ENCODE assay signal across 1 cellular context in the genomic region with DNA sequence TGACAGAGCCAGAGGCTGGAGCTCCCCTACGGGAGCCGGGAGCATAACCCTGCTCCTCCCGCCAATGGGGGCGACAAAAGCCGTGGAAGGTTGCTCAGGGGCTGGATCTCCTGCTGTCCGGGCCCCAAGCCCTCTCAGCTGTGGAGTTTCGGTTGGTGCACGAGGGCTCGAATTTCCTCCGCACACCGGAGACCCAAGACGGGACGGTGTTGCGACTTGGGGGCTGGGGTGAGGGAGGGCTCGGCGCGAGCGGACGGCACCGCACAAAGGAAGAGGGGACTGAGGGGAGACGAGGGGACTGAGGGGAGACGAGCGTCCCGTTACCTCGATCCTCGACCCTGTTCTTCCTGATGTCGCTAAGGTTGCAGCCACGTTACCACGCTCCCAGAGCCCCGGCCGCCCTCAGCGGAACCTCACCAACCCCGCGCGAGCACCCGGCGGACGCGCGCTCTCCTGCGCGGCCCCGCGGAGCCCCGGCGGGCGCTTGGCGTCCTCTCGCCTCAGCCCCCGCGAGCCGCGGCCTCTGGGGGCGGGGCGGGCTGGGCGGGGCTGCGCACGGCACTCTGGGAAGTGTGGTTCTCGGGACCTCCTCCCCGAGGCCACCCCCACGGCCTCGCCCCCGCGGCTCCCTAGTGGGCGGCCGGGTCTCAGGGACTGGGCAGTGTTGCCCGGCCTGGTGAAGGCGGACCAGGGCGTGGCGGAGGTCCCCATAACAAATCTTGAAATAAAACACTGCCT.
A peak's percentile ranks its signal among the peaks of the same experiment; 100 is the strongest.
TF ChIP-seq lines count a peak whose summit lies in the region.

A gene (minus strand): TSS at position 525 of the 738 bp plus-strand sequence. CDS start 25,079 bp downstream, outside the sequence.

TF ChIP-seq in HepG2, 621 proteins besides CTCF, POLR2A, EP300 and RAD21 (continued from another document and continues in another):
- TF ChIP-seq, protein P1, sequence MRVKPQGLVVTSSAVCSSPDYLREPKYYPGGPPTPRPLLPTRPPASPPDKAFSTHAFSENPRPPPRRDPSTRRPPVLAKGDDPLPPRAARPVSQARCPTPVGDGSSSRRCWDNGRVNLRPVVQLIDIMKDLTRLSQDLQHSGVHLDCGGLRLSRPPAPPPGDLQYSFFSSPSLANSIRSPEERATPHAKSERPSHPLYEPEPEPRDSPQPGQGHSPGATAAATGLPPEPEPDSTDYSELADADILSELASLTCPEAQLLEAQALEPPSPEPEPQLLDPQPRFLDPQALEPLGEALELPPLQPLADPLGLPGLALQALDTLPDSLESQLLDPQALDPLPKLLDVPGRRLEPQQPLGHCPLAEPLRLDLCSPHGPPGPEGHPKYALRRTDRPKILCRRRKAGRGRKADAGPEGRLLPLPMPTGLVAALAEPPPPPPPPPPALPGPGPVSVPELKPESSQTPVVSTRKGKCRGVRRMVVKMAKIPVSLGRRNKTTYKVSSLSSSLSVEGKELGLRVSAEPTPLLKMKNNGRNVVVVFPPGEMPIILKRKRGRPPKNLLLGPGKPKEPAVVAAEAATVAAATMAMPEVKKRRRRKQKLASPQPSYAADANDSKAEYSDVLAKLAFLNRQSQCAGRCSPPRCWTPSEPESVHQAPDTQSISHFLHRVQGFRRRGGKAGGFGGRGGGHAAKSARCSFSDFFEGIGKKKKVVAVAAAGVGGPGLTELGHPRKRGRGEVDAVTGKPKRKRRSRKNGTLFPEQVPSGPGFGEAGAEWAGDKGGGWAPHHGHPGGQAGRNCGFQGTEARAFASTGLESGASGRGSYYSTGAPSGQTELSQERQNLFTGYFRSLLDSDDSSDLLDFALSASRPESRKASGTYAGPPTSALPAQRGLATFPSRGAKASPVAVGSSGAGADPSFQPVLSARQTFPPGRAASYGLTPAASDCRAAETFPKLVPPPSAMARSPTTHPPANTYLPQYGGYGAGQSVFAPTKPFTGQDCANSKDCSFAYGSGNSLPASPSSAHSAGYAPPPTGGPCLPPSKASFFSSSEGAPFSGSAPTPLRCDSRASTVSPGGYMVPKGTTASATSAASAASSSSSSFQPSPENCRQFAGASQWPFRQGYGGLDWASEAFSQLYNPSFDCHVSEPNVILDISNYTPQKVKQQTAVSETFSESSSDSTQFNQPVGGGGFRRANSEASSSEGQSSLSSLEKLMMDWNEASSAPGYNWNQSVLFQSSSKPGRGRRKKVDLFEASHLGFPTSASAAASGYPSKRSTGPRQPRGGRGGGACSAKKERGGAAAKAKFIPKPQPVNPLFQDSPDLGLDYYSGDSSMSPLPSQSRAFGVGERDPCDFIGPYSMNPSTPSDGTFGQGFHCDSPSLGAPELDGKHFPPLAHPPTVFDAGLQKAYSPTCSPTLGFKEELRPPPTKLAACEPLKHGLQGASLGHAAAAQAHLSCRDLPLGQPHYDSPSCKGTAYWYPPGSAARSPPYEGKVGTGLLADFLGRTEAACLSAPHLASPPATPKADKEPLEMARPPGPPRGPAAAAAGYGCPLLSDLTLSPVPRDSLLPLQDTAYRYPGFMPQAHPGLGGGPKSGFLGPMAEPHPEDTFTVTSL (CRISPR knock-in tag; IDR thresholded peaks at IDR 0.05; ENCODE audit: borderline replicate concordance) = no peak
- TF ChIP-seq ZNF75D (CRISPR knock-in tag; IDR thresholded peaks at IDR 0.05; ENCODE audit: borderline replicate concordance) = no peak
- TF ChIP-seq ZNF569 (CRISPR knock-in tag; IDR thresholded peaks at IDR 0.05; ENCODE audit: borderline replicate concordance) = no peak
- TF ChIP-seq XRCC5 (optimal IDR thresholded peaks at IDR 0.05; ENCODE audit: low read length) = peak; percentile 53
- peak; percentile 4; the same call in 1 of the 2 replicates for TF ChIP-seq ZNF772 (CRISPR knock-in tag; IDR thresholded peaks at IDR 0.05)
- TF ChIP-seq, protein P2, sequence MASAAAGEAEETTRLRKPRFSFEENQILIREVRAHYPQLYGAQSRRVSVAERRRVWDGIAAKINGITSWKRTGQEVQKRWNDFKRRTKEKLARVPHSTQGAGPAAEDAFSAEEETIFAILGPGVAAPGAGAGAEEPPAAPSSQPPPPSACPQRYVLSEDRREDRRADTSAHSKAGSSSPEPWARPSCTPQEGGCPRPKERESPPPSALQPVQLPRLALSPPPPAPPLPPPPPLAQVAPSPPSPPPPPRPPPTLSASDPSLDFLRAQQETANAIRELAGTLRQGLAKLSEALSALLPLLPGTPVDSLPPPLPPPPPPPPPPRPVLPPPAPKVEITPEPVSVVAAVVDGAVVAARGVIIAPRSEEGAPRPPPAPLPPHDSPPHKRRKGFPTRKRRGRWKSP (CRISPR knock-in tag; IDR thresholded peaks at IDR 0.05) = peak; percentile 2
- TF ChIP-seq, protein P3, sequence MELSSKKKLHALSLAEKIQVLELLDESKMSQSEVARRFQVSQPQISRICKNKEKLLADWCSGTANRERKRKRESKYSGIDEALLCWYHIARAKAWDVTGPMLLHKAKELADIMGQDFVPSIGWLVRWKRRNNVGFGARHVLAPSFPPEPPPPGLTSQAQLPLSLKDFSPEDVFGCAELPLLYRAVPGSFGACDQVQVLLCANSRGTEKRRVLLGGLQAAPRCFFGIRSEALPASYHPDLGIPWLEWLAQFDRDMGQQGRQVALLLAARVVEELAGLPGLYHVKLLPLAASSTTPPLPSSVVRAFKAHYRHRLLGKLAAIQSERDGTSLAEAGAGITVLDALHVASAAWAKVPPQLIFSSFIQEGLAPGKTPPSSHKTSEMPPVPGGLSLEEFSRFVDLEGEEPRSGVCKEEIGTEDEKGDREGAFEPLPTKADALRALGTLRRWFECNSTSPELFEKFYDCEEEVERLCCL (CRISPR knock-in tag; IDR thresholded peaks at IDR 0.05; ENCODE audit: borderline replicate concordance) = no peak
- TF ChIP-seq RBAK (CRISPR knock-in tag; IDR thresholded peaks at IDR 0.05) = no peak
- 0 out of 2 replicates have a peak, but pooled peaks have one; percentile 23 for TF ChIP-seq FOXC1 (CRISPR knock-in tag; IDR thresholded peaks at IDR 0.05; ENCODE audit: borderline replicate concordance)
- TF ChIP-seq ZNF556 (CRISPR knock-in tag; IDR thresholded peaks at IDR 0.05; ENCODE audit: borderline replicate concordance) = peak; percentile 25
- TF ChIP-seq NKX3-1 (CRISPR knock-in tag; IDR thresholded peaks at IDR 0.05) = no peak
- no peak for TF ChIP-seq PAF1 (CRISPR knock-in tag; IDR thresholded peaks at IDR 0.05)
- TF ChIP-seq FOXA1 (IDR thresholded peaks at IDR 0.05) = no peak
- no peak for TF ChIP-seq FOXA1 (CRISPR knock-in tag; IDR thresholded peaks at IDR 0.05)
- no peak for TF ChIP-seq ELF4 (CRISPR knock-in tag; IDR thresholded peaks at IDR 0.05; ENCODE audit: borderline replicate concordance)
- no peak for TF ChIP-seq JDP2 (CRISPR knock-in tag; IDR thresholded peaks at IDR 0.05; ENCODE audit: borderline replicate concordance)
- TF ChIP-seq ZNF343 (CRISPR knock-in tag; IDR thresholded peaks at IDR 0.05) = no peak
- 0 out of 2 replicates have a peak, but pooled peaks have one; percentile 23 for TF ChIP-seq ESRRA (CRISPR knock-in tag; IDR thresholded peaks at IDR 0.05; ENCODE audit: low read depth)
- TF ChIP-seq, protein P4, sequence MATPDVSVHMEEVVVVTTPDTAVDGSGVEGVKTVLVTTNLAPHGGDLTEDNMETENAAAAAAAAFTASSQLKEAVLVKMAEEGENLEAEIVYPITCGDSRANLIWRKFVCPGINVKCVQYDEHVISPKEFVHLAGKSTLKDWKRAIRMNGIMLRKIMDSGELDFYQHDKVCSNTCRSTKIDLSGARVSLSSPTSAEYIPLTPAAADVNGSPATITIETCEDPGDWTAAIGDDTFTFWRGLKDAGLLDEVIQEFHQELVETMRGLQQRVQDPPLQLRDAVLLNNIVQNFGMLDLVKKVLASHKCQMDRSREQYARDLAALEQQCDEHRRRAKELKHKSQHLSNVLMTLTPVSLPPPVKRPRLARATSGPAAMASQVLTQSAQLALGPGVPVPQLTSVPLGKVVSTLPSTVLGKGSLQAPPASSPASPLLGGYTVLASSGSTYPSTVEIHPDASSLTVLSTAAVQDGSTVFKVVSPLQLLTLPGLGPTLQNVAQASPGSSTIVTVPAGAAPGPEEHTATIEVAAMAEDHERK (CRISPR knock-in tag; IDR thresholded peaks at IDR 0.05; ENCODE audit: low read depth) = no peak
- TF ChIP-seq, protein P5, sequence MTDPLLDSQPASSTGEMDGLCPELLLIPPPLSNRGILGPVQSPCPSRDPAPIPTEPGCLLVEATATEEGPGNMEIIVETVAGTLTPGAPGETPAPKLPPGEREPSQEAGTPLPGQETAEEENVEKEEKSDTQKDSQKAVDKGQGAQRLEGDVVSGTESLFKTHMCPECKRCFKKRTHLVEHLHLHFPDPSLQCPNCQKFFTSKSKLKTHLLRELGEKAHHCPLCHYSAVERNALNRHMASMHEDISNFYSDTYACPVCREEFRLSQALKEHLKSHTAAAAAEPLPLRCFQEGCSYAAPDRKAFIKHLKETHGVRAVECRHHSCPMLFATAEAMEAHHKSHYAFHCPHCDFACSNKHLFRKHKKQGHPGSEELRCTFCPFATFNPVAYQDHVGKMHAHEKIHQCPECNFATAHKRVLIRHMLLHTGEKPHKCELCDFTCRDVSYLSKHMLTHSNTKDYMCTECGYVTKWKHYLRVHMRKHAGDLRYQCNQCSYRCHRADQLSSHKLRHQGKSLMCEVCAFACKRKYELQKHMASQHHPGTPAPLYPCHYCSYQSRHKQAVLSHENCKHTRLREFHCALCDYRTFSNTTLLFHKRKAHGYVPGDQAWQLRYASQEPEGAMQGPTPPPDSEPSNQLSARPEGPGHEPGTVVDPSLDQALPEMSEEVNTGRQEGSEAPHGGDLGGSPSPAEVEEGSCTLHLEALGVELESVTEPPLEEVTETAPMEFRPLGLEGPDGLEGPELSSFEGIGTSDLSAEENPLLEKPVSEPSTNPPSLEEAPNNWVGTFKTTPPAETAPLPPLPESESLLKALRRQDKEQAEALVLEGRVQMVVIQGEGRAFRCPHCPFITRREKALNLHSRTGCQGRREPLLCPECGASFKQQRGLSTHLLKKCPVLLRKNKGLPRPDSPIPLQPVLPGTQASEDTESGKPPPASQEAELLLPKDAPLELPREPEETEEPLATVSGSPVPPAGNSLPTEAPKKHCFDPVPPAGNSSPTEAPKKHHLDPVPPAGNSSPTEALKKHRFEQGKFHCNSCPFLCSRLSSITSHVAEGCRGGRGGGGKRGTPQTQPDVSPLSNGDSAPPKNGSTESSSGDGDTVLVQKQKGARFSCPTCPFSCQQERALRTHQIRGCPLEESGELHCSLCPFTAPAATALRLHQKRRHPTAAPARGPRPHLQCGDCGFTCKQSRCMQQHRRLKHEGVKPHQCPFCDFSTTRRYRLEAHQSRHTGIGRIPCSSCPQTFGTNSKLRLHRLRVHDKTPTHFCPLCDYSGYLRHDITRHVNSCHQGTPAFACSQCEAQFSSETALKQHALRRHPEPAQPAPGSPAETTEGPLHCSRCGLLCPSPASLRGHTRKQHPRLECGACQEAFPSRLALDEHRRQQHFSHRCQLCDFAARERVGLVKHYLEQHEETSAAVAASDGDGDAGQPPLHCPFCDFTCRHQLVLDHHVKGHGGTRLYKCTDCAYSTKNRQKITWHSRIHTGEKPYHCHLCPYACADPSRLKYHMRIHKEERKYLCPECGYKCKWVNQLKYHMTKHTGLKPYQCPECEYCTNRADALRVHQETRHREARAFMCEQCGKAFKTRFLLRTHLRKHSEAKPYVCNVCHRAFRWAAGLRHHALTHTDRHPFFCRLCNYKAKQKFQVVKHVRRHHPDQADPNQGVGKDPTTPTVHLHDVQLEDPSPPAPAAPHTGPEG (CRISPR knock-in tag; IDR thresholded peaks at IDR 0.05) = no peak
- 0 out of 2 replicates have a peak, but pooled peaks have one; percentile 13 for TF ChIP-seq SIN3A (IDR thresholded peaks at IDR 0.05; ENCODE audit: borderline replicate concordance, low read depth, low read length)
- TF ChIP-seq ZNF713 (CRISPR knock-in tag; IDR thresholded peaks at IDR 0.05) = 0 out of 2 replicates have a peak, but pooled peaks have one; percentile 89
- no peak for TF ChIP-seq SALL2 (CRISPR knock-in tag; IDR thresholded peaks at IDR 0.05)
- no peak; the same call in 1 of the 2 replicates for TF ChIP-seq RXRA (CRISPR knock-in tag; IDR thresholded peaks at IDR 0.05)
- TF ChIP-seq GZF1 (CRISPR knock-in tag; IDR thresholded peaks at IDR 0.05) = 0 out of 2 replicates have a peak, but pooled peaks have one; percentile 45
- TF ChIP-seq, protein P6, sequence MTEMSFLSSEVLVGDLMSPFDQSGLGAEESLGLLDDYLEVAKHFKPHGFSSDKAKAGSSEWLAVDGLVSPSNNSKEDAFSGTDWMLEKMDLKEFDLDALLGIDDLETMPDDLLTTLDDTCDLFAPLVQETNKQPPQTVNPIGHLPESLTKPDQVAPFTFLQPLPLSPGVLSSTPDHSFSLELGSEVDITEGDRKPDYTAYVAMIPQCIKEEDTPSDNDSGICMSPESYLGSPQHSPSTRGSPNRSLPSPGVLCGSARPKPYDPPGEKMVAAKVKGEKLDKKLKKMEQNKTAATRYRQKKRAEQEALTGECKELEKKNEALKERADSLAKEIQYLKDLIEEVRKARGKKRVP (CRISPR knock-in tag; IDR thresholded peaks at IDR 0.05) = no peak
- TF ChIP-seq ZNF7 (CRISPR knock-in tag; IDR thresholded peaks at IDR 0.05) = no peak
- peak; percentile 74; the same call in 1 of the 2 replicates for TF ChIP-seq MZF1 (CRISPR knock-in tag; IDR thresholded peaks at IDR 0.05; ENCODE audit: borderline replicate concordance)
- no peak for TF ChIP-seq ZNF136 (CRISPR knock-in tag; IDR thresholded peaks at IDR 0.05; ENCODE audit: low read depth)
- TF ChIP-seq TBL1XR1 (IDR thresholded peaks at IDR 0.05; ENCODE audit: borderline replicate concordance, low read length, partially characterized antibody) = no peak
- TF ChIP-seq PITX1 (CRISPR knock-in tag; IDR thresholded peaks at IDR 0.05) = 0 out of 2 replicates have a peak, but pooled peaks have one; percentile 16
- no peak for TF ChIP-seq ZFYVE20 (CRISPR knock-in tag; IDR thresholded peaks at IDR 0.05; ENCODE audit: borderline replicate concordance, low read depth)
- TF ChIP-seq ZNF432 (CRISPR knock-in tag; IDR thresholded peaks at IDR 0.05; ENCODE audit: borderline replicate concordance) = no peak
- TF ChIP-seq YEATS2 (CRISPR knock-in tag; IDR thresholded peaks at IDR 0.05; ENCODE audit: borderline replicate concordance) = no peak
- TF ChIP-seq GABPA (IDR thresholded peaks at IDR 0.05; ENCODE audit: low read depth, low read length) = no peak
- no peak for TF ChIP-seq GABPA (CRISPR knock-in tag; IDR thresholded peaks at IDR 0.05; ENCODE audit: low read depth)
- no peak for TF ChIP-seq SSRP1 (CRISPR knock-in tag; IDR thresholded peaks at IDR 0.05)
- TF ChIP-seq SRSF1 (optimal IDR thresholded peaks at IDR 0.05; ENCODE audit: low read depth, low read length) = peak; percentile 38
- no peak for TF ChIP-seq CENPT (CRISPR knock-in tag; IDR thresholded peaks at IDR 0.05; ENCODE audit: low read depth)
- TF ChIP-seq, protein P7, sequence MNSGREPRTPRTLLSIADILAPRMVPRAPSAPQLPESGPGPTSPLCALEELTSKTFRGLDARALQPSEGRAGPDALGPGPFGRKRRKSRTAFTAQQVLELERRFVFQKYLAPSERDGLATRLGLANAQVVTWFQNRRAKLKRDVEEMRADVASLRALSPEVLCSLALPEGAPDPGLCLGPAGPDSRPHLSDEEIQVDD (CRISPR knock-in tag; IDR thresholded peaks at IDR 0.05; ENCODE audit: borderline replicate concordance) = no peak
- peak; percentile 84; the same call in 1 of the 2 replicates for TF ChIP-seq ZNF431 (CRISPR knock-in tag; IDR thresholded peaks at IDR 0.05; ENCODE audit: borderline replicate concordance, low read depth)
- TF ChIP-seq PLRG1 (conservative IDR thresholded peaks at IDR 0.05) = no peak
